1 cellular context compared by ENCODE assay signal in genomic region chr10:50624866-50625491, GRCh38.
TF ChIP-seq lines count a peak whose summit lies in the region.

No MANE protein-coding gene starts in this region.

TF ChIP-seq in HepG2, 621 proteins besides CTCF, POLR2A, EP300 and RAD21 (continued from another document and continues in another):
- TF ChIP-seq RERE (CRISPR knock-in tag; IDR thresholded peaks at IDR 0.05; ENCODE audit: low read depth) (no peak; the same call in 1 of the 2 replicates), KIAA2018 (CRISPR knock-in tag; IDR thresholded peaks at IDR 0.05; ENCODE audit: borderline replicate concordance) (no peak), ZNF317 (CRISPR knock-in tag; IDR thresholded peaks at IDR 0.05) (no peak), ZNF891 (CRISPR knock-in tag; IDR thresholded peaks at IDR 0.05) (peak; percentile 42; the same call in 1 of the 2 replicates), ZNF784 (CRISPR knock-in tag; IDR thresholded peaks at IDR 0.05; ENCODE audit: borderline replicate concordance) (no peak), NCOR1 (IDR thresholded peaks at IDR 0.05; ENCODE audit: borderline replicate concordance, low read length) (no peak), ZNF33A (CRISPR knock-in tag; IDR thresholded peaks at IDR 0.05; ENCODE audit: borderline replicate concordance) (no peak), ZFP36L2 (CRISPR knock-in tag; IDR thresholded peaks at IDR 0.05) (no peak), KDM3A (CRISPR knock-in tag; IDR thresholded peaks at IDR 0.05; ENCODE audit: low read depth) (no peak; the same call in 1 of the 2 replicates), ZNF235 (CRISPR knock-in tag; IDR thresholded peaks at IDR 0.05; ENCODE audit: borderline replicate concordance) (0 out of 2 replicates have a peak, but pooled peaks have one; percentile 47), TEF (CRISPR knock-in tag; IDR thresholded peaks at IDR 0.05) (no peak), AGO2 (optimal IDR thresholded peaks at IDR 0.05; ENCODE audit: low read depth, low read length) (peak; percentile 93), PRDM10 (CRISPR knock-in tag; IDR thresholded peaks at IDR 0.05; ENCODE audit: low read depth) (no peak), HMGXB4 (CRISPR knock-in tag; IDR thresholded peaks at IDR 0.05; ENCODE audit: borderline replicate concordance in 1 of 2, low read depth in 1 of 2) (peak; percentile 42 to 73; a peak in 3 of 4 replicates), ZNF570 (CRISPR knock-in tag; IDR thresholded peaks at IDR 0.05; ENCODE audit: borderline replicate concordance) (no peak), ZMAT3 (CRISPR knock-in tag; conservative IDR thresholded peaks at IDR 0.05) (no peak), HOXA9 (CRISPR knock-in tag; IDR thresholded peaks at IDR 0.05; ENCODE audit: borderline replicate concordance) (no peak), CENPBD1 (CRISPR knock-in tag; IDR thresholded peaks at IDR 0.05; ENCODE audit: borderline replicate concordance, low read depth) (no peak), PAF1 (CRISPR knock-in tag; IDR thresholded peaks at IDR 0.05) (no peak), ARID4A (CRISPR knock-in tag; IDR thresholded peaks at IDR 0.05; ENCODE audit: borderline replicate concordance) (peak; percentile 84; the same call in 1 of the 2 replicates)
